ENCODE assay signal across 8 cellular contexts in genomic region chr16:58628845-58629680, GRCh38. TPM values are rescaled to one million over a fixed set of nuclear protein-coding genes. Genes with fewer than 3 reads are reported as not detected.
A peak's percentile ranks its signal among the peaks of the same experiment; 100 is the strongest.
DNase-seq lines count a peak whose midpoint lies in the region; ATAC-seq and TF ChIP-seq lines count a peak whose summit lies in the region.

No MANE protein-coding gene starts in this region.

- H3K9me3 ChIP-seq in effector memory CD4-positive, alpha-beta T cell (ENCODE audit: control insufficient read depth, low read length): no peaks in the 10 kb centered on the region
- H3K9me3 ChIP-seq in mesodermal cell (ENCODE audit: control insufficient read depth, low read length): no peaks in the 10 kb centered on the region

- no peaks in the 10 kb centered on the region for H3K27me3 ChIP-seq in effector memory CD4-positive, alpha-beta T cell (replicated peaks; ENCODE audit: control insufficient read depth, insufficient read depth, low read length, poor library complexity, severe bottlenecking)

- CTCF ChIA-PET in activated CD8-positive, alpha-beta T cell treated with anti-CD3 and anti-CD28 coated beads, Interleukin-2, amount 10 ng/mL, durations not matched to agents 7 days and 5 days (lab: Charles Lee): interaction anchor here (1.0 to 1.3 kb wide), 2 partner anchors 11 to 293 kb away, joined by 3 read pairs; no protein-coding TSS in a partner anchor

- no peaks in the 10 kb centered on the region for H3K27me3 Mint-ChIP-seq in activated CD8-positive, alpha-beta T cell treated with anti-CD3 and anti-CD28 coated beads, Interleukin-2, amount 10 ng/mL, durations not matched to agents 7 days and 5 days (ENCODE audit: low read depth)

- 0 to 1% methylated on average over 32 to 39 of the region's 50 CpGs for WGBS in mesodermal cell (ENCODE audit: insufficient coverage in 2 of 2), 2 experiments

- H3K36me3 ChIP-seq in effector memory CD4-positive, alpha-beta T cell (ENCODE audit: control insufficient read depth, insufficient read depth, low read length): peaks cover 7% of the 10 kb centered on the region
- peaks cover 14% of the 10 kb centered on the region for H3K36me3 ChIP-seq in mesodermal cell (ENCODE audit: control insufficient read depth, insufficient read depth, low read length)

- TF ChIP-seq CTCF in AG10803 (conservative IDR thresholded peaks at IDR 0.05; ENCODE audit: low read length): no peak

- peaks cover 34% of the 10 kb centered on the region for H3K4me1 Mint-ChIP-seq in activated CD8-positive, alpha-beta T cell treated with anti-CD3 and anti-CD28 coated beads, Interleukin-2, amount 10 ng/mL, durations not matched to agents 7 days and 5 days (ENCODE audit: low read depth)

- DNase-seq in AG10803 (ENCODE audit: low read depth) (peak; percentile 6), MV-4-11 (lab: John Stamatoyannopoulos, UW) (peak; percentile 52), GM19240 (ENCODE audit: insufficient read length, low spot score) (no peak)
- peak; percentile 71 for DNase-seq in activated CD8-positive, alpha-beta T cell treated with anti-CD3 and anti-CD28 coated beads, Interleukin-2, amount 10 ng/mL, durations not matched to agents 7 days and 5 days
- peak; percentile 26 to 55 (median 35) for DNase-seq in effector memory CD4-positive, alpha-beta T cell
- DNase-seq in stimulated activated CD8-positive, alpha-beta memory T cell treated with anti-CD3 and anti-CD28 coated beads, Interleukin-2, amount 100 ng/mL, for 1 hour (ENCODE audit: low read depth in 2 of 2): peak; percentile 20 to 28

- H3K36me3 Mint-ChIP-seq in activated CD8-positive, alpha-beta T cell treated with anti-CD3 and anti-CD28 coated beads, Interleukin-2, amount 10 ng/mL, durations not matched to agents 7 days and 5 days (ENCODE audit: low read depth): peaks cover 30% of the 10 kb centered on the region

- peak overlapping the region; percentile 99 for H3K27ac ChIP-seq in effector memory CD4-positive, alpha-beta T cell (ENCODE audit: insufficient read depth, low read length, poor library complexity, severe bottlenecking)
- peak overlapping the region; percentile 97 for H3K27ac ChIP-seq in mesodermal cell (ENCODE audit: low read depth, low read length, severe bottlenecking)

- ATAC-seq in GM21390 (IDR thresholded peaks at IDR 0.05; ENCODE audit: unreplicated experiment): peak; percentile 12
- peak; percentile 7 for ATAC-seq in activated CD8-positive, alpha-beta T cell treated with anti-CD3 and anti-CD28 coated beads, Interleukin-2, amount 10 ng/mL, durations not matched to agents 7 days and 5 days

- no peaks in the 10 kb centered on the region for H3K9me3 Mint-ChIP-seq in activated CD8-positive, alpha-beta T cell treated with anti-CD3 and anti-CD28 coated beads, Interleukin-2, amount 10 ng/mL, durations not matched to agents 7 days and 5 days (ENCODE audit: insufficient read depth)

- H3K4me3 Mint-ChIP-seq in activated CD8-positive, alpha-beta T cell treated with anti-CD3 and anti-CD28 coated beads, Interleukin-2, amount 10 ng/mL, durations not matched to agents 7 days and 5 days: peak overlapping the region; percentile 100

- POLR2A ChIA-PET in activated CD8-positive, alpha-beta T cell treated with anti-CD3 and anti-CD28 coated beads, Interleukin-2, amount 10 ng/mL, durations not matched to agents 7 days and 5 days (lab: Charles Lee): interaction anchor here (0.6 to 1.7 kb wide), 7 partner anchors 11 to 237 kb away, joined by 3 to 8 read pairs (median 4); partner anchors contain the start of genes GINS3 and SLC38A7

- H3K4me3 ChIP-seq in AG10803 (ENCODE audit: low read length): peak overlapping the region; percentile 96
- H3K4me3 ChIP-seq in effector memory CD4-positive, alpha-beta T cell (ENCODE audit: insufficient read depth, low read depth, low read length, poor library complexity, severe bottlenecking): peak overlapping the region; percentile 100
- peak overlapping the region; percentile 92 for H3K4me3 ChIP-seq in mesodermal cell (ENCODE audit: extremely low read depth, insufficient read depth, low read length, poor library complexity, severe bottlenecking)

- peaks cover 15% of the 10 kb centered on the region for H3K4me1 ChIP-seq in effector memory CD4-positive, alpha-beta T cell (ENCODE audit: control insufficient read depth, insufficient read depth, low read length, poor library complexity, severe bottlenecking)
- H3K4me1 ChIP-seq in mesodermal cell (ENCODE audit: control insufficient read depth, insufficient read depth, low read length, poor library complexity, severe bottlenecking): no peaks in the 10 kb centered on the region

- peak overlapping the region; percentile 100 for H3K27ac Mint-ChIP-seq in activated CD8-positive, alpha-beta T cell treated with anti-CD3 and anti-CD28 coated beads, Interleukin-2, amount 10 ng/mL, durations not matched to agents 7 days and 5 days

RNA-seq across cellular contexts. Expression of gene CNOT1, which starts 0.6 kb away (rescaled TPM):
- 100 to 1,000 TPM; 262 TPM for total RNA-seq in activated CD8-positive, alpha-beta T cell treated with anti-CD3 and anti-CD28 coated beads, Interleukin-2, amount 10 ng/mL, durations not matched to agents 7 days and 5 days
- polyA plus RNA-seq in mesodermal cell (2013, experiment 1 of 2): 187 TPM
- 159 TPM for polyA plus RNA-seq in mesodermal cell (2013, experiment 2 of 2)

RNA-seq across cellular contexts. Expression of gene SLC38A7, which starts 55.5 kb away (rescaled TPM):
- 10 to 100 TPM in 1 of 2 experiments, 1 to 10 TPM in 1; 9.9 to 10.3 TPM for total RNA-seq in activated CD8-positive, alpha-beta T cell treated with anti-CD3 and anti-CD28 coated beads, Interleukin-2, amount 10 ng/mL, durations not matched to agents 7 days and 5 days
- 17.7 TPM for polyA plus RNA-seq in mesodermal cell (2013, experiment 1 of 2)
- 16.5 TPM for polyA plus RNA-seq in mesodermal cell (2013, experiment 2 of 2)
